Comparison of ENCODE assay signal across 6 cellular contexts in the genomic region with DNA sequence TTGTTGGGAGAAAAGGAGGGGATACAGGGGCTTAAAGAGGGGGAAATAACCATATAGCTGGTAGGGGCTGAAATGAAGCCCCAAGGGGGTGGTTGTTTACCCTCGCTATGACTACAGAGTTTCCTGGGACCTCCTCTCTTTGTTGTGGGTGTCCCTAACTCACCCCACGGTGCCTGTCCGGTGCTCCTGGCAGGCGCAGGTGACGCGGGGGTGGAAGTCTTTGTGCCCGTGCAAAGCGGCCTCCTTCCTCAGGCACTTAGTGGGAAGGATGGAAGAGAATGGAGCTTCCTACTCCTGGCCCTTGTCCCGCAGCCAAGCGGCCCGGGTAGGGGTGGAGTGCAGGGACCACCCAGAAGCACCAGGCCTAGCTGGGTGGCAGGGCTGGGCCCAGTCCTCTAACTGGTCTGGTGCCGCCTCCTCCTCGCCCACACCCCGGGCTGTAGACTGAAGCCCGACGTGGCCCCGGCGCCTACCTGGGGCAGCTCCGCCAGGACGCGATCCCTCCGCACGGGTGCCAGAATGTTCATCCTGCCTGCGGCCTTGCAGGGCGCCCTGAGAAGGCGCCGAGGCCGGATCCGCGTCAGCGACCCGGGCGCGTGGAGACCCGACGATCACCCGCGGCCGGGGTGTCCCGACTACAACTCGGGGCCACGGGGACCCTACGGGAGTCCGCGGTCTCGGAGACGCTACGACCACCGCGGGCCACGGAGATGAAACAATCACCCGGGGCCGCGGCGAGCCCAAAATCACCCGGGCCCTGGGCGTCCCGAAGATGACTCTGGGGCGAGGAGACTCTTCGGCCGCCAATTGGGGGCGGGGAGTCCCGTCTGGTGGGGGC. TPM values are rescaled to one million over a fixed set of nuclear protein-coding genes. Genes with fewer than 3 reads are reported as not detected.
A peak's percentile ranks its signal among the peaks of the same experiment; 100 is the strongest.
DNase-seq lines count a peak whose midpoint lies in the region; ATAC-seq and TF ChIP-seq lines count a peak whose summit lies in the region.

No MANE protein-coding gene starts in this region.

- H3K4me3 ChIP-seq in coronary artery (peak overlapping the region; percentile 96), parathyroid adenoma (ENCODE audit: low read depth, low read length) (peak overlapping the region; percentile 67), Karpas-422 (ENCODE audit: low read length) (no peak overlapping the region)

- TF ChIP-seq CTCF in coronary artery (IDR thresholded peaks at IDR 0.05) (no peak), parathyroid adenoma (IDR thresholded peaks at IDR 0.05) (no peak)

- H3K4me2 ChIP-seq in parathyroid adenoma (ENCODE audit: low read length) (peak overlapping the region; percentile 88), Karpas-422 (ENCODE audit: low read depth, low read length, poor library complexity, severe bottlenecking) (no peak overlapping the region)

- H3K36me3 ChIP-seq in parathyroid adenoma (ENCODE audit: control insufficient read depth, insufficient read depth, low read length), result no peaks in the 10 kb centered on the region
- H3K36me3 ChIP-seq in Karpas-422 (ENCODE audit: insufficient read depth, low read length), result peaks cover 16% of the 10 kb centered on the region

- H3K9me3 ChIP-seq in parathyroid adenoma (ENCODE audit: control insufficient read depth, low read length) (no peaks in the 10 kb centered on the region), Karpas-422 (ENCODE audit: low read length) (no peaks in the 10 kb centered on the region)

- no peaks in the 10 kb centered on the region for H3K9me2 ChIP-seq in Karpas-422 (replicated peaks; ENCODE audit: insufficient read depth, low read length)

- H3K79me2 ChIP-seq in parathyroid adenoma (peaks cover 8% of the 10 kb centered on the region), Karpas-422 (ENCODE audit: low read length) (peaks cover 21% of the 10 kb centered on the region)

- H2AFZ ChIP-seq in parathyroid adenoma, result peak overlapping the region; percentile 93
- no peak overlapping the region for H2AFZ ChIP-seq in Karpas-422 (ENCODE audit: low read length)

- peak overlapping the region; percentile 90 to 94 for H3K27ac ChIP-seq in coronary artery
- peak overlapping the region; percentile 86 for H3K27ac ChIP-seq in parathyroid adenoma
- no peak overlapping the region for H3K27ac ChIP-seq in Karpas-422 (ENCODE audit: low read length)

- DNase-seq in HK-2 (ENCODE audit: unreplicated experiment), result peak; percentile 54
- DNase-seq in coronary artery (ENCODE audit: low spot score), result no peak
- DNase-seq in Karpas-422, result no peak

- peaks cover 15% of the 10 kb centered on the region for H3K4me1 ChIP-seq in parathyroid adenoma
- peaks cover 22% of the 10 kb centered on the region for H3K4me1 ChIP-seq in Karpas-422 (ENCODE audit: low read length)

- H3K9ac ChIP-seq in parathyroid adenoma (peak overlapping the region; percentile 62), Karpas-422 (ENCODE audit: low read length) (no peak overlapping the region)

- H3K27me3 ChIP-seq in parathyroid adenoma (ENCODE audit: control insufficient read depth, insufficient read depth, low read length) (no peaks in the 10 kb centered on the region), Karpas-422 (ENCODE audit: low read length) (no peaks in the 10 kb centered on the region)

- H4K20me1 ChIP-seq in Karpas-422 (ENCODE audit: insufficient read depth, low read depth, low read length), result peaks cover 13% of the 10 kb centered on the region; the same call in 1 of the 2 replicates

- no peak for ATAC-seq in GM18519 (IDR thresholded peaks at IDR 0.05; ENCODE audit: low FRiP score, unreplicated experiment)
- ATAC-seq in GM18858 (IDR thresholded peaks at IDR 0.05; ENCODE audit: unreplicated experiment), result no peak

RNA-seq across cellular contexts. Expression of gene RAB34, which starts 0.7 kb away (rescaled TPM):
- total RNA-seq in Karpas-422 (2014; rRNA removed; shearing (Covaris generic); ENCODE audit: low replicate concordance), result not detected in 2 replicates

RNA-seq across cellular contexts. Expression of gene RPL23A, which starts 2.8 kb away (rescaled TPM):
- total RNA-seq in Karpas-422 (2014; rRNA removed; shearing (Covaris generic); ENCODE audit: low replicate concordance), result 1,170 and 1,763 TPM in 2 replicates

RNA-seq across cellular contexts. Expression of gene PROCA1, which starts 5.3 kb away (rescaled TPM):
- total RNA-seq in Karpas-422 (2014; rRNA removed; shearing (Covaris generic); ENCODE audit: low replicate concordance), result 2.7 and 7.3 TPM in 2 replicates

RNA-seq across cellular contexts. Expression of gene TLCD1, which starts 9.1 kb away (rescaled TPM):
- 2.1 and 3.8 TPM in 2 replicates for total RNA-seq in Karpas-422 (2014; rRNA removed; shearing (Covaris generic); ENCODE audit: low replicate concordance)

RNA-seq across cellular contexts. Expression of gene NEK8, which starts 11.6 kb away (rescaled TPM):
- 9.4 and 13.8 TPM in 2 replicates for total RNA-seq in Karpas-422 (2014; rRNA removed; shearing (Covaris generic); ENCODE audit: low replicate concordance)
